ENCODE assay signal across 1 cellular context in the genomic region with DNA sequence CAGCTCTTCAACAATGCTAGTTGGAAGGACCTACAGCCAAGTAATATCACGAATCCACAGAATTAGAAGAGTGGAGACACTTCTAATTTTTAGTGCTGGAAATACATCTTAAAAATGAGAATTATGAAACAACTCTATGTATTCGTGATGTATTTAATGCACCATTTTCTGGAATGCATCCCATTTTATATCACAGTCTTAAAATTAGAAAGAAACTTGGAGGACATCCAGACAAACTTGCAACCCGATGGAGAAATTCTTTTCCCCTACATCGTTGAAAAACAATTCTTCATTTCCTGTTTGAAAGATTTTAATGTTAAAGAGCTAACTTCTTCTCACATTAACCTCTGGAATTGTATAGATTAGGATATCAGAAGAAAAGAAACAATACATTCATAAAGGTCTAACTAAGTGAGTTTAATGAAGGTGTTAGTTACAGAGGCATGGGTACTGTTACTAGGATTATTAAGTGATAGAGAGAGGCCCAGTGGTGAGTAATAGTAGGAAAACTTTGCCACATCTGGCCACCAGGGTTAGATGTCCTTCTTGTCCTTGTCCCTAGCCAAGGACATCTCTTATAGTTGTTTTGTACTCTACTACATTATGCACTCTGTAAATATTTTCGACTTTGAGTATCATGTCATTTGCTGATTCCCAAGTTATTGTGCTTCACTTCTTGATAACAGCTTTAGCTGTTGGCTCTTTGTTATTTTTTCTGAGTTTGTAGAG.
TF ChIP-seq lines count a peak whose summit lies in the region.

No MANE protein-coding gene starts in this region.

TF ChIP-seq in HepG2, 621 proteins besides CTCF, POLR2A, EP300 and RAD21:
- TF ChIP-seq ZHX2 (IDR thresholded peaks at IDR 0.05; ENCODE audit: low read depth) (no peak), ZHX2 (CRISPR knock-in tag; IDR thresholded peaks at IDR 0.05; ENCODE audit: borderline replicate concordance) (no peak), SATB2 (CRISPR knock-in tag; IDR thresholded peaks at IDR 0.05) (no peak), MAF1 (CRISPR knock-in tag; IDR thresholded peaks at IDR 0.05; ENCODE audit: borderline replicate concordance) (no peak), MIER2 (CRISPR knock-in tag; IDR thresholded peaks at IDR 0.05) (no peak)
TF ChIP-seq in HepG2: peak in this region for 0.
